In the genomic region with DNA sequence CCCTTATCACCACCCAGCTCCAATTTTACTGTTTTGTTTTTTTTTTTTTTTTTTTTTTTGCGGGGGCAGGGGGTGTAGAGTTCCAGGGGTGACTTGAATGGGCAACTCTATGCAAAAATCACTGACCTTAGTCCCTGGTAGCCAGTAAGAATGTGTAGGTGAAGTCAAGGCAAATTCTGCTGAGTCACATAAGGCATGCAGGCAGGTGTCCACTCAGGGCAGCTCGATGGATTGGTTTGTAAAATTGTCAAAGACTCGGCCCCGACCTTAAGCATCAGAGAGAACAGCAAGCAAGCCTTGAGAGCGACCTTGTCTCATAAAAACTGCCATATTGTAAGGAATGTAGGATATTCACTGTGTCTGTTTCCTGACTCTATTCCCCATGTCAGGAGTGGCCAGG, we compare ENCODE assay signal across 2 cellular contexts.
TF ChIP-seq lines count a peak whose summit lies in the region.

No MANE protein-coding gene starts in this region.

TF ChIP-seq in A549, 52 proteins besides CTCF, POLR2A, EP300 and RAD21 (continued from another document):
- TF ChIP-seq HDAC2 (IDR thresholded peaks at IDR 0.05) (no peak), PHF8 (IDR thresholded peaks at IDR 0.05; ENCODE audit: borderline replicate concordance, low read depth) (no peak), ZSCAN20 (CRISPR knock-in tag; IDR thresholded peaks at IDR 0.05) (no peak)

TF ChIP-seq in IMR-90, 13 proteins besides CTCF, POLR2A, EP300 and RAD21 (continued from another document):
- TF ChIP-seq, protein P1, sequence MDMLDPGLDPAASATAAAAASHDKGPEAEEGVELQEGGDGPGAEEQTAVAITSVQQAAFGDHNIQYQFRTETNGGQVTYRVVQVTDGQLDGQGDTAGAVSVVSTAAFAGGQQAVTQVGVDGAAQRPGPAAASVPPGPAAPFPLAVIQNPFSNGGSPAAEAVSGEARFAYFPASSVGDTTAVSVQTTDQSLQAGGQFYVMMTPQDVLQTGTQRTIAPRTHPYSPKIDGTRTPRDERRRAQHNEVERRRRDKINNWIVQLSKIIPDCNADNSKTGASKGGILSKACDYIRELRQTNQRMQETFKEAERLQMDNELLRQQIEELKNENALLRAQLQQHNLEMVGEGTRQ (IDR thresholded peaks at IDR 0.05; ENCODE audit: low read depth, low read length), result no peak
- TF ChIP-seq MXI1 (IDR thresholded peaks at IDR 0.05; ENCODE audit: borderline replicate concordance, low read depth, low read length), result no peak
- no peak for TF ChIP-seq FOS (IDR thresholded peaks at IDR 0.05; ENCODE audit: low read depth, low read length)
- TF ChIP-seq RCOR1 (IDR thresholded peaks at IDR 0.05; ENCODE audit: insufficient replicate concordance, low read length), result no peak
- no peak for TF ChIP-seq RFX5 (IDR thresholded peaks at IDR 0.05; ENCODE audit: low read depth, low read length)
- no peak for TF ChIP-seq CHD1 (IDR thresholded peaks at IDR 0.05; ENCODE audit: low read depth, low read length)
- no peak for TF ChIP-seq MAFK (IDR thresholded peaks at IDR 0.05; ENCODE audit: low read depth, low read length)
TF ChIP-seq in IMR-90: peak in this region for 1.
